Comparison of ENCODE assay signal across 8 cellular contexts in the genomic region with DNA sequence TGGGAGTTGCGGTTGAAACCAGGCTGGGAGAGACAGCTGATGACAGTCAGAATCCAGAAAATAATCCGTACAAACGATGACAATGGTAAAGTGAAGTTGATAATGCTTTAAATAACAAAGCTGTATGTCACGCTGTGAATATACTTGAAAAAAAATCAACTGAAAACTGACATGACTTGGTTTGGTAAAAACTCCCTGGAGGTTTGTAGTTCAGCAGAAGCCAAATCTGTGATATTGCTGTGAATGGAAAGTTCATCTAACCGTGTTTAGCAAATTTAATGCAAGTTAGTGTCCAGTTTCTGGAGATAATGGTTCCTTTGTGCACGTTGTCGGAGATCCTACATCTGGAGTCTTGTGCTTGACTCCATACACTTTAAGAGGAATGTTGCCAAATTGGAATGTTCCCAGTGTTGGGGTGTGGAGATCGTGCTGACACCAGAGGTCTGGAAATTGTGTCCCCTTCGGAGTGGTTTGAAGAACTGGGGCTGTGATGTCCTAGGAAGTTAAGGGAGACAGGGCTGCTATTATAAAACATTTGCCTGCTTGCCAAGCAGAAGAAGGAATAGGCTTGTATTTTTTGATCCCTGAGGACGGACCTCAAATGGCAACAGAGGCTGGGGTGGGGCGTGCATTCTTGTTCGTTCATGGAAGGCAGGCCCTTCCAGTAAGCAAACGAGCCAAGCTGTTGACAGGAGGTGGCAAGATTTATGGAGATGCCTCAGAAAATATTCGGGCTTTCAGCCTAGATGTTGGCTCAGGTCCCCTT. TPM values are rescaled to one million over a fixed set of nuclear protein-coding genes. Genes with fewer than 3 reads are reported as not detected.
DNase-seq lines count a peak whose midpoint lies in the region; TF ChIP-seq lines count a peak whose summit lies in the region.

No MANE protein-coding gene starts in this region.

- H3K4me3 Mint-ChIP-seq in dendritic cell treated with granulocyte-macrophage colony-stimulating factor and Interleukin-4, amounts not matched to agents 40 ng/mL and 50 ng/mL, for 4 days: no peak overlapping the region

- peak overlapping the region; percentile 60 for H3K27ac Mint-ChIP-seq in dendritic cell treated with granulocyte-macrophage colony-stimulating factor and Interleukin-4, amounts not matched to agents 40 ng/mL and 50 ng/mL, for 4 days

- H3K27me3 ChIP-seq in KMS-11 (ENCODE audit: insufficient read depth, low read depth) (no peaks in the 10 kb centered on the region), thyroid gland (no peaks in the 10 kb centered on the region)

- H2AFZ ChIP-seq in KMS-11 (ENCODE audit: low read depth): no peak overlapping the region

- H3K9ac ChIP-seq in KMS-11: no peak overlapping the region

- peaks cover 57% of the 10 kb centered on the region for H3K4me1 Mint-ChIP-seq in dendritic cell treated with granulocyte-macrophage colony-stimulating factor and Interleukin-4, amounts not matched to agents 40 ng/mL and 50 ng/mL, for 4 days (ENCODE audit: low read depth)

- intact Hi-C loops in dendritic cell treated with granulocyte-macrophage colony-stimulating factor and Interleukin-4, amounts not matched to agents 40 ng/mL and 50 ng/mL, for 4 days (cut with micrococcal nuclease): no loop called here
- intact Hi-C loops in thyroid gland (cut with DNase I): no loop called here

- 83 to 85% methylated on average over 13 to 14 of the region's 14 CpGs for WGBS in mesodermal cell (ENCODE audit: insufficient coverage in 2 of 2), 2 experiments
- WGBS in thyroid gland, 2 donors: 49 to 57% methylated on average over 14 of the region's 14 CpGs

- H4K20me1 ChIP-seq in KMS-11 (ENCODE audit: insufficient read depth): no peaks in the 10 kb centered on the region

- H3K4me1 ChIP-seq in KMS-11 (ENCODE audit: low read depth, poor library complexity, severe bottlenecking) (peaks cover 41% of the 10 kb centered on the region), mesodermal cell (ENCODE audit: control insufficient read depth, insufficient read depth, low read length, poor library complexity, severe bottlenecking) (peaks cover 26% of the 10 kb centered on the region), thyroid gland (peaks cover 50 to 61% of the 10 kb centered on the region in 2 donors)

- H3K9me3 ChIP-seq in mesodermal cell (ENCODE audit: control insufficient read depth, low read length) (no peaks in the 10 kb centered on the region), thyroid gland (no peaks in the 10 kb centered on the region)

- H3K27ac ChIP-seq in KMS-11 (no peak overlapping the region), mesodermal cell (ENCODE audit: low read depth, low read length, severe bottlenecking) (peak overlapping the region; percentile 58), thyroid gland (peak overlapping the region; percentile 72 to 79 (median 73))

- H3K4me3 ChIP-seq in KMS-11 (IDR thresholded peaks at IDR 0.05; ENCODE audit: insufficient read depth, low read depth, low read length): no peak overlapping the region
- H3K4me3 ChIP-seq in mesodermal cell (ENCODE audit: extremely low read depth, insufficient read depth, low read length, poor library complexity, severe bottlenecking): no peak overlapping the region
- no peak overlapping the region for H3K4me3 ChIP-seq in thyroid gland (replicated peaks in 1 of 3)

- no peaks in the 10 kb centered on the region for H3K9me3 Mint-ChIP-seq in dendritic cell treated with granulocyte-macrophage colony-stimulating factor and Interleukin-4, amounts not matched to agents 40 ng/mL and 50 ng/mL, for 4 days

- TF ChIP-seq CTCF in KMS-11 (conservative IDR thresholded peaks at IDR 0.05; ENCODE audit: low read depth, low read length): no peak
- TF ChIP-seq CTCF in thyroid gland (IDR thresholded peaks at IDR 0.05): no peak

- peak in 1 of 2 donors; percentile 23 for TF ChIP-seq POLR2A in thyroid gland (IDR thresholded peaks at IDR 0.05)

- H3K79me2 ChIP-seq in KMS-11 (ENCODE audit: insufficient read depth, low read depth): no peaks in the 10 kb centered on the region

- H3K27me3 Mint-ChIP-seq in dendritic cell treated with granulocyte-macrophage colony-stimulating factor and Interleukin-4, amounts not matched to agents 40 ng/mL and 50 ng/mL, for 4 days: peaks cover 3% of the 10 kb centered on the region

- DNase-seq in thyroid gland (peak; percentile 34 to 55), NCI-H510A (lab: John Stamatoyannopoulos, UW) (no peak), glomerular visceral epithelial cell (ENCODE audit: extremely low spot score) (no peak)
- DNase-seq in NK-92 treated with Interleukin-12 subunit alpha and Interleukin-12 subunit beta, amount 100 ng/mL, for 24 hours (lab: John Stamatoyannopoulos, UW): no peak
- DNase-seq in effector CD4-positive, alpha-beta T cell: no peak

- H3K36me3 ChIP-seq in KMS-11 (ENCODE audit: insufficient read depth) (no peaks in the 10 kb centered on the region), mesodermal cell (ENCODE audit: control insufficient read depth, insufficient read depth, low read length) (peaks cover 17% of the 10 kb centered on the region), thyroid gland (no peaks in the 10 kb centered on the region)

- peaks cover 13% of the 10 kb centered on the region for H3K36me3 Mint-ChIP-seq in dendritic cell treated with granulocyte-macrophage colony-stimulating factor and Interleukin-4, amounts not matched to agents 40 ng/mL and 50 ng/mL, for 4 days (ENCODE audit: low read depth)

- H3K4me2 ChIP-seq in KMS-11: 0 out of 2 replicates have a peak overlapping the region, but pooled peaks have one; percentile 37

RNA-seq across cellular contexts. Expression of a gene that starts 30.6 kb away (rescaled TPM):
- polyA plus RNA-seq in mesodermal cell (2013, experiment 1 of 2): 106 TPM
- 98.9 TPM for polyA plus RNA-seq in mesodermal cell (2013, experiment 2 of 2)
- total RNA-seq in thyroid gland: 100 to 1,000 TPM; 135 to 199 (median 167) TPM

Comparison
In these comparisons a context has a peak if more than half of its experiments do, and no peak if none do; other contexts are left out.
1. DNase-seq: peak in thyroid gland (2 of 2); none in NCI-H510A (single experiment), NK-92 treated with Interleukin-12 subunit alpha and Interleukin-12 subunit beta, amount 100 ng/mL, for 24 hours (single experiment), glomerular visceral epithelial cell (single experiment) and effector CD4-positive, alpha-beta T cell (single experiment).